ENCODE assay signal across 8 cellular contexts in genomic region chr12:48716493-48717251, GRCh38. TPM values are rescaled to one million over a fixed set of nuclear protein-coding genes. Genes with fewer than 3 reads are reported as not detected.
DNase-seq lines count a peak whose midpoint lies in the region; ATAC-seq and TF ChIP-seq lines count a peak whose summit lies in the region.

TSS of gene CCNT1 (minus strand) at chr12:48716707. CDS start at chr12:48716675, 32 bp downstream.

- no peaks in the 10 kb centered on the region for H3K27me3 ChIP-seq in CD4-positive, alpha-beta memory T cell (ENCODE audit: insufficient read depth, low read length)
- H3K27me3 ChIP-seq in liver (ENCODE audit: control insufficient read depth in 4 of 4, insufficient read depth in 4 of 4, low read length in 3 of 4), result no peaks in the 10 kb centered on the region

- POLR2A ChIA-PET in CD4-positive, alpha-beta memory T cell (lab: Charles Lee; ENCODE audit: partially characterized antibody), result interaction anchor here (0.6 to 5.1 kb wide), 6 partner anchors 16 to 262 kb away, joined by 3 to 44 read pairs (median 3); partner anchors contain the start of genes KANSL2 and WNT1
- POLR2A ChIA-PET in activated CD4-positive, alpha-beta memory T cell treated with anti-CD3 and anti-CD28 coated beads for 36 hours (lab: Charles Lee), result interaction anchor here (0.8 to 2.6 kb wide), 3 partner anchors 13 to 135 kb away, joined by 3 to 8 read pairs (median 3); partner anchors contain the start of genes DDX23 and KANSL2

- H3K4me3 ChIP-seq in CD4-positive, alpha-beta memory T cell (ENCODE audit: low read length in 2 of 2), result peak within 1 kb of the TSS; percentile 87 to 98
- H3K4me3 ChIP-seq in liver (ENCODE audit: low read depth in 1 of 3, low read length in 3 of 3), result peak within 1 kb of the TSS; percentile 75 to 99 (median 93)

- peak within 1 kb of the TSS; percentile 89 to 99 (median 94) for H3K4me3 Mint-ChIP-seq in CD4-positive, alpha-beta memory T cell
- H3K4me3 Mint-ChIP-seq in activated CD4-positive, alpha-beta memory T cell treated with anti-CD3 and anti-CD28 coated beads for 36 hours, result peak within 1 kb of the TSS; percentile 98

- H3K27ac Mint-ChIP-seq in CD4-positive, alpha-beta memory T cell, result peak within 1 kb of the TSS; percentile 90 to 100 (median 97)
- H3K27ac Mint-ChIP-seq in activated CD4-positive, alpha-beta memory T cell treated with anti-CD3 and anti-CD28 coated beads for 36 hours, result peak within 1 kb of the TSS; percentile 99

- peaks cover 3 to 17% (median 13%) of the 10 kb centered on the region in 8 donors for H3K9me3 Mint-ChIP-seq in CD4-positive, alpha-beta memory T cell
- H3K9me3 Mint-ChIP-seq in activated CD4-positive, alpha-beta memory T cell treated with anti-CD3 and anti-CD28 coated beads for 36 hours, result peaks cover 22% of the 10 kb centered on the region

- H3K4me1 ChIP-seq in CD4-positive, alpha-beta memory T cell (ENCODE audit: insufficient read depth, low read length), result peaks cover 40% of the 10 kb centered on the region
- H3K4me1 ChIP-seq in liver (ENCODE audit: control insufficient read depth in 4 of 4, insufficient read depth in 4 of 4, low read length in 3 of 4), result peaks cover 6 to 25% (median 16%) of the 10 kb centered on the region in 4 donors

- DNase-seq in CD4-positive, alpha-beta memory T cell, result peak; percentile 98 to 100 (median 100)
- DNase-seq in HK-2 (ENCODE audit: unreplicated experiment), result peak; percentile 99
- DNase-seq in NCI-H82 treated with DMSO at 0.1 percent for 48 hours (lab: John Stamatoyannopoulos, UW; ENCODE audit: unreplicated experiment), result peak; percentile 98
- DNase-seq in activated CD4-positive, alpha-beta memory T cell treated with anti-CD3 and anti-CD28 coated beads for 36 hours, result peak; percentile 100
- peak; percentile 100 for DNase-seq in dermis microvascular lymphatic vessel endothelial cell (ENCODE audit: low read depth in 2 of 2)
- peak; percentile 99 for DNase-seq in stimulated activated CD4-positive, alpha-beta T cell treated with anti-CD3 and anti-CD28 coated beads, Interleukin-4, amount 100 ng/mL, for 24 hours

- H3K36me3 ChIP-seq in CD4-positive, alpha-beta memory T cell (ENCODE audit: insufficient read depth, low read length), result peaks cover 15% of the 10 kb centered on the region
- peaks cover 6 to 12% (median 7%) of the 10 kb centered on the region in 4 donors for H3K36me3 ChIP-seq in liver (ENCODE audit: control insufficient read depth in 4 of 4, insufficient read depth in 3 of 4, low read depth in 1 of 4, low read length in 3 of 4)

- CTCF ChIA-PET in CD4-positive, alpha-beta memory T cell (lab: Charles Lee; ENCODE audit: partially characterized antibody), result interaction anchor here (0.6 to 1.1 kb wide), 2 partner anchors 37 to 610 kb away, joined by 3 read pairs; no protein-coding TSS in a partner anchor
- CTCF ChIA-PET in activated CD4-positive, alpha-beta memory T cell treated with anti-CD3 and anti-CD28 coated beads for 36 hours (lab: Charles Lee), result interaction anchor here (0.6 to 1.2 kb wide), 3 partner anchors 32 to 98 kb away, joined by 3 to 4 read pairs (median 3); no protein-coding TSS in a partner anchor

- intact Hi-C loops in CD4-positive, alpha-beta memory T cell (cut with micrococcal nuclease), result loop anchor here (1.0 to 2.0 kb wide), 2 partner anchors 34 to 1308 kb away; partner anchors contain the start of genes KANSL2 and RACGAP1
- intact Hi-C loops in activated CD4-positive, alpha-beta memory T cell treated with anti-CD3 and anti-CD28 coated beads for 36 hours (cut with micrococcal nuclease), result loop anchor here (1.0 to 5.0 kb wide), 10 partner anchors 34 to 908 kb away; partner anchors contain the start of genes KANSL2, SENP1 and TUBA1B

- peaks cover 25 to 51% (median 37%) of the 10 kb centered on the region in 4 donors for H3K4me1 Mint-ChIP-seq in CD4-positive, alpha-beta memory T cell
- H3K4me1 Mint-ChIP-seq in activated CD4-positive, alpha-beta memory T cell treated with anti-CD3 and anti-CD28 coated beads for 36 hours (ENCODE audit: low read depth), result peaks cover 39% of the 10 kb centered on the region

- H3K27me3 Mint-ChIP-seq in CD4-positive, alpha-beta memory T cell, result no peaks in the 10 kb centered on the region
- H3K27me3 Mint-ChIP-seq in activated CD4-positive, alpha-beta memory T cell treated with anti-CD3 and anti-CD28 coated beads for 36 hours, result no peaks in the 10 kb centered on the region

- no peaks in the 10 kb centered on the region for H3K9me3 ChIP-seq in CD4-positive, alpha-beta memory T cell (ENCODE audit: control insufficient read depth in 1 of 2, low read length in 2 of 2)
- peaks cover 0 to 2% (median 0%) of the 10 kb centered on the region in 4 donors for H3K9me3 ChIP-seq in liver (ENCODE audit: control insufficient read depth in 4 of 4, low read length in 3 of 4)

- peak within 1 kb of the TSS; percentile 98 for H3K27ac ChIP-seq in CD4-positive, alpha-beta memory T cell (ENCODE audit: low read depth, low read length)
- H3K27ac ChIP-seq in liver (ENCODE audit: low read depth in 1 of 2, low read length in 2 of 2), result peak within 1 kb of the TSS; percentile 92 to 98

- peak in 1 of 2 donors; percentile 30 for TF ChIP-seq RAD21 in liver (IDR thresholded peaks at IDR 0.05)

- peak within 1 kb of the TSS; percentile 95 to 97 for H3K9ac ChIP-seq in liver (ENCODE audit: low read depth in 1 of 2, low read length in 2 of 2)

- ATAC-seq in GM19452 (IDR thresholded peaks at IDR 0.05; ENCODE audit: unreplicated experiment), result peak; percentile 99

- WGBS in liver, result under 1% methylated on average over 61 of the region's 61 CpGs

- peaks cover 25 to 39% of the 10 kb centered on the region in 2 donors for H3K36me3 Mint-ChIP-seq in CD4-positive, alpha-beta memory T cell
- H3K36me3 Mint-ChIP-seq in activated CD4-positive, alpha-beta memory T cell treated with anti-CD3 and anti-CD28 coated beads for 36 hours, result peaks cover 47% of the 10 kb centered on the region

- TF ChIP-seq CTCF in liver (IDR thresholded peaks at IDR 0.05; ENCODE audit: low read depth, low read length, missing input control), result peak; percentile 33

TF ChIP-seq in liver, 16 proteins besides CTCF, POLR2A, EP300 and RAD21 (continues in another document):
- peak; percentile 87 to 90 for TF ChIP-seq RXRA (IDR thresholded peaks at IDR 0.05)
- TF ChIP-seq EGR1 (IDR thresholded peaks at IDR 0.05; ENCODE audit: low read depth in 2 of 2), result peak; percentile 99
- peak; percentile 94 for TF ChIP-seq YY1 (IDR thresholded peaks at IDR 0.05)
- TF ChIP-seq TAF1 (conservative IDR thresholded peaks at IDR 0.05), result peak; percentile 69
- no peak for TF ChIP-seq FOXA2 (IDR thresholded peaks at IDR 0.05)
- peak; percentile 100 for TF ChIP-seq ZBTB33 (IDR thresholded peaks at IDR 0.05)
- no peak for TF ChIP-seq HNF4G (IDR thresholded peaks at IDR 0.05)
- TF ChIP-seq, protein P1, sequence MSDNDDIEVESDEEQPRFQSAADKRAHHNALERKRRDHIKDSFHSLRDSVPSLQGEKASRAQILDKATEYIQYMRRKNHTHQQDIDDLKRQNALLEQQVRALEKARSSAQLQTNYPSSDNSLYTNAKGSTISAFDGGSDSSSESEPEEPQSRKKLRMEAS (IDR thresholded peaks at IDR 0.05), result peak; percentile 98
- peak; percentile 91 for TF ChIP-seq REST (IDR thresholded peaks at IDR 0.05)
- TF ChIP-seq FOXA1 (IDR thresholded peaks at IDR 0.05), result peak; percentile 88
- peak; percentile 54 to 67 for TF ChIP-seq HNF4A (conservative IDR thresholded peaks at IDR 0.05)

RNA-seq across cellular contexts. Expression of gene CCNT1, which starts in this region (rescaled TPM):
- total RNA-seq in CD4-positive, alpha-beta memory T cell, result 10 to 100 TPM; 67.0 to 69.5 TPM
- polyA plus RNA-seq in CD4-positive, alpha-beta memory T cell, result 10 to 100 TPM in 1 of 2 donors, 1 to 10 TPM in 1; 5.8 to 14.0 TPM
- total RNA-seq in activated CD4-positive, alpha-beta memory T cell treated with anti-CD3 and anti-CD28 coated beads for 36 hours, result 10 to 100 TPM; 66.2 to 73.3 TPM
- total RNA-seq in dermis microvascular lymphatic vessel endothelial cell, result 17.7 and 21.0 TPM in 2 replicates
- total RNA-seq in liver, result 10 to 100 TPM; 15.9 to 18.2 TPM
- polyA plus RNA-seq in liver, result 1 to 10 TPM; 3.2 to 4.9 TPM

Comparison
In these comparisons a context has a peak if more than half of its experiments do, and no peak if none do; other contexts are left out.
1. Peak in every context shown above with its lines: DNase-seq, ATAC-seq, H3K4me3 ChIP-seq and H3K27ac ChIP-seq.